ENCODE assay signal across 15 cellular contexts in genomic region chr17:28940142-28940541, GRCh38. TPM values are rescaled to one million over a fixed set of nuclear protein-coding genes. Genes with fewer than 3 reads are reported as not detected.
DNase-seq lines count a peak whose midpoint lies in the region; ATAC-seq and TF ChIP-seq lines count a peak whose summit lies in the region.
"Had no signal": no experiment of that assay in that cellular context is flagged by ENCODE, and none has a peak within 500 bp of the region (broad histone marks: within the 10 kb centered on the region; RNA-seq: fewer than 3 reads in every experiment).

No MANE protein-coding gene starts in this region.

- WGBS in heart right ventricle, 2 donors: 50 to 63% methylated on average over 3 of the region's 3 CpGs
- 47% methylated on average over 3 of the region's 3 CpGs for WGBS in right cardiac atrium
- WGBS in HUES64: 95% methylated on average over 3 of the region's 3 CpGs
- 83 to 88% methylated on average over 3 of the region's 3 CpGs for WGBS in ectodermal cell, 2 experiments

- no peak for DNase-seq in heart right ventricle
- no peak for DNase-seq in right cardiac atrium
- no peak for DNase-seq in stimulated activated effector memory CD8-positive, alpha-beta T cell treated with anti-CD3 and anti-CD28 coated beads, Interleukin-12 subunit alpha, Interleukin-12 subunit beta, amount 100 ng/mL, for 72 hours (ENCODE audit: low spot score in 2 of 2)
- no peak for DNase-seq in dedifferentiated amniotic fluid mesenchymal stem cell (ENCODE audit: extremely low spot score)
- DNase-seq in NCI-H774 (lab: John Stamatoyannopoulos, UW): no peak
- DNase-seq: activated gamma-delta T cell, BE2C, DMS79 treated with DMSO at 0.1 percent for 48 hours, KBM-7, NCI-H1417 treated with DMSO at 0.1 percent for 48 hours, nephron progenitor cell, retina had no signal

- peaks cover 69% of the 10 kb centered on the region for H3K4me1 Mint-ChIP-seq in stimulated activated effector memory CD8-positive, alpha-beta T cell treated with anti-CD3 and anti-CD28 coated beads, Interleukin-12 subunit alpha, Interleukin-12 subunit beta, amount 100 ng/mL, for 72 hours

- H3K36me3 Mint-ChIP-seq in stimulated activated effector memory CD8-positive, alpha-beta T cell treated with anti-CD3 and anti-CD28 coated beads, Interleukin-12 subunit alpha, Interleukin-12 subunit beta, amount 100 ng/mL, for 72 hours: peaks cover 62% of the 10 kb centered on the region

- intact Hi-C loops in heart right ventricle (cut with DNase I): loop anchor here in 2 of 10 donors (10.0 kb wide), 1 partner anchor 95 kb away; the partner anchor contains the start of gene FAM222B (in 2 of the 2)
- intact Hi-C loops in right cardiac atrium (cut with DNase I): no loop called here

- H3K36me3 ChIP-seq in heart right ventricle: peaks cover 0 to 52% (median 0%) of the 10 kb centered on the region in 9 donors
- peaks cover 50% of the 10 kb centered on the region for H3K36me3 ChIP-seq in HUES64 (ENCODE audit: insufficient read depth, low read length)
- H3K36me3 ChIP-seq in ectodermal cell (ENCODE audit: control insufficient read depth, insufficient read depth, low read length): no peaks in the 10 kb centered on the region

- H3K4me3 ChIP-seq in heart right ventricle (no peak overlapping the region), right cardiac atrium (ENCODE audit: low read length) (no peak overlapping the region), HUES64 (ENCODE audit: low read length) (no peak overlapping the region), ectodermal cell (ENCODE audit: insufficient read depth, low read depth, low read length) (no peak overlapping the region)
- H3K4me3 ChIP-seq: lung had no signal

- no peak overlapping the region for H3K27ac Mint-ChIP-seq in stimulated activated effector memory CD8-positive, alpha-beta T cell treated with anti-CD3 and anti-CD28 coated beads, Interleukin-12 subunit alpha, Interleukin-12 subunit beta, amount 100 ng/mL, for 72 hours

- no peak for ATAC-seq in heart right ventricle
- ATAC-seq in right cardiac atrium: no peak
- peak; percentile 36 for ATAC-seq in stimulated activated effector memory CD8-positive, alpha-beta T cell treated with anti-CD3 and anti-CD28 coated beads, Interleukin-12 subunit alpha, Interleukin-12 subunit beta, amount 100 ng/mL, for 72 hours

- no peaks in the 10 kb centered on the region for H3K9me3 ChIP-seq in heart right ventricle
- no peaks in the 10 kb centered on the region for H3K9me3 ChIP-seq in right cardiac atrium (ENCODE audit: control insufficient read depth, low read length)
- H3K9me3 ChIP-seq in HUES64 (ENCODE audit: insufficient read depth, low read depth, low read length): no peaks in the 10 kb centered on the region
- no peaks in the 10 kb centered on the region for H3K9me3 ChIP-seq in ectodermal cell (ENCODE audit: control insufficient read depth, low read length)
- H3K9me3 ChIP-seq: BE2C had no signal

- H3K27me3 ChIP-seq in heart right ventricle: no peaks in the 10 kb centered on the region
- H3K27me3 ChIP-seq in right cardiac atrium (ENCODE audit: control insufficient read depth, insufficient read depth): no peaks in the 10 kb centered on the region
- no peaks in the 10 kb centered on the region for H3K27me3 ChIP-seq in HUES64 (ENCODE audit: insufficient read depth, low read length)
- no peaks in the 10 kb centered on the region for H3K27me3 ChIP-seq in ectodermal cell (ENCODE audit: control insufficient read depth, insufficient read depth, low read length, poor library complexity, severe bottlenecking)
- H3K27me3 ChIP-seq: BE2C had no signal

- no peaks in the 10 kb centered on the region for H3K9me3 Mint-ChIP-seq in stimulated activated effector memory CD8-positive, alpha-beta T cell treated with anti-CD3 and anti-CD28 coated beads, Interleukin-12 subunit alpha, Interleukin-12 subunit beta, amount 100 ng/mL, for 72 hours
- H3K9me3 Mint-ChIP-seq: nephron progenitor cell had no signal

- H3K4me1 ChIP-seq in heart right ventricle (peaks cover 19 to 98% (median 78%) of the 10 kb centered on the region in 9 donors), right cardiac atrium (ENCODE audit: control insufficient read depth, insufficient read depth, low read length) (peaks cover 13% of the 10 kb centered on the region), HUES64 (ENCODE audit: insufficient read depth, low read length) (peaks cover 48% of the 10 kb centered on the region), ectodermal cell (ENCODE audit: control insufficient read depth, insufficient read depth, low read length) (peaks cover 54% of the 10 kb centered on the region)
- H3K4me1 ChIP-seq: BE2C had no signal

- H3K27ac ChIP-seq in heart right ventricle (peak overlapping the region in 7 of 10 donors; percentile 19 to 80 (median 38)), right cardiac atrium (ENCODE audit: low read length) (no peak overlapping the region), HUES64 (ENCODE audit: low read depth, low read length) (peak overlapping the region; percentile 32), ectodermal cell (ENCODE audit: insufficient read depth, low read depth, low read length, poor library complexity, severe bottlenecking) (peak overlapping the region; percentile 52)

- TF ChIP-seq CTCF in heart right ventricle (IDR thresholded peaks at IDR 0.05): no peak

- H3K4me3 Mint-ChIP-seq in stimulated activated effector memory CD8-positive, alpha-beta T cell treated with anti-CD3 and anti-CD28 coated beads, Interleukin-12 subunit alpha, Interleukin-12 subunit beta, amount 100 ng/mL, for 72 hours: no peak overlapping the region
- H3K4me3 Mint-ChIP-seq: nephron progenitor cell had no signal

- H3K9ac ChIP-seq in HUES64 (ENCODE audit: low read depth, low read length): no peak overlapping the region

RNA-seq across cellular contexts. Expression of gene PHF12, which starts 11.2 kb away (rescaled TPM):
- total RNA-seq in heart right ventricle: 10 to 100 TPM; 18.4 to 28.0 (median 21.6) TPM
- 10 to 100 TPM in 1 of 2 donors, 1 to 10 TPM in 1; 7.3 to 11.2 TPM for polyA plus RNA-seq in heart right ventricle
- total RNA-seq in right cardiac atrium: 10 to 100 TPM; 20.8 to 25.4 (median 24.2) TPM
- polyA plus RNA-seq in right cardiac atrium: 10.8 TPM
- polyA plus RNA-seq in HUES64 (2013, experiment 1 of 2): 27.3 TPM
- polyA plus RNA-seq in HUES64 (2013, experiment 2 of 2): 33.0 TPM
- polyA plus RNA-seq in ectodermal cell (2013, experiment 1 of 4): 48.0 TPM
- 58.4 TPM for polyA plus RNA-seq in ectodermal cell (2013, experiment 2 of 4)
- 43.1 TPM for polyA plus RNA-seq in ectodermal cell (2013, experiment 3 of 4)
- polyA plus RNA-seq in ectodermal cell (2013, experiment 4 of 4): 45.3 TPM

RNA-seq across cellular contexts. Expression of gene DHRS13, which starts 37.3 kb away (rescaled TPM):
- total RNA-seq in heart right ventricle (1 to 10 TPM; 1.1 to 5.6 (median 2.2) TPM), right cardiac atrium (1 to 10 TPM; 2.1 to 3.3 (median 2.5) TPM)
- polyA plus RNA-seq in heart right ventricle (1 to 10 TPM; 5.4 to 5.5 TPM), right cardiac atrium (2.3 TPM)
- polyA plus RNA-seq in HUES64 (2013, experiment 1 of 2): 20.1 TPM
- polyA plus RNA-seq in HUES64 (2013, experiment 2 of 2): 18.7 TPM
- polyA plus RNA-seq in ectodermal cell (2013, experiment 1 of 4): 22.4 TPM
- polyA plus RNA-seq in ectodermal cell (2013, experiment 2 of 4): 24.4 TPM
- polyA plus RNA-seq in ectodermal cell (2013, experiment 3 of 4): 17.7 TPM
- 18.6 TPM for polyA plus RNA-seq in ectodermal cell (2013, experiment 4 of 4)

RNA-seq across cellular contexts. Expression of gene FLOT2, which starts 42.6 kb away (rescaled TPM):
- 100 to 1,000 TPM in 3 of 10 donors, 10 to 100 TPM in 7; 82.8 to 159 (median 90.7) TPM for total RNA-seq in heart right ventricle
- polyA plus RNA-seq in heart right ventricle: 10 to 100 TPM; 38.3 to 51.6 TPM
- total RNA-seq in right cardiac atrium: 10 to 100 TPM; 70.5 to 89.4 (median 79.4) TPM
- polyA plus RNA-seq in right cardiac atrium: 45.1 TPM
- polyA plus RNA-seq in HUES64 (2013, experiment 1 of 2): 88.0 TPM
- 93.1 TPM for polyA plus RNA-seq in HUES64 (2013, experiment 2 of 2)
- polyA plus RNA-seq in ectodermal cell (2013, experiment 1 of 4): 154 TPM
- 161 TPM for polyA plus RNA-seq in ectodermal cell (2013, experiment 2 of 4)
- 119 TPM for polyA plus RNA-seq in ectodermal cell (2013, experiment 3 of 4)
- polyA plus RNA-seq in ectodermal cell (2013, experiment 4 of 4): 131 TPM
